Comparison of ENCODE assay signal across 9 cellular contexts in genomic region chr19:46133101-46133627, GRCh38. TPM values are rescaled to one million over a fixed set of nuclear protein-coding genes. Genes with fewer than 3 reads are reported as not detected.
DNase-seq lines count a peak whose midpoint lies in the region; ATAC-seq and TF ChIP-seq lines count a peak whose summit lies in the region.
"Had no signal": no experiment of that assay in that cellular context is flagged by ENCODE, and none has a peak within 500 bp of the region (broad histone marks: within the 10 kb centered on the region; RNA-seq: fewer than 3 reads in every experiment).

No MANE protein-coding gene starts in this region.

- POLR2A ChIA-PET in naive thymus-derived CD4-positive, alpha-beta T cell (lab: Charles Lee) = no interaction called here

- H3K27me3 Mint-ChIP-seq in naive thymus-derived CD4-positive, alpha-beta T cell = peaks cover 38 to 69% (median 52%) of the 10 kb centered on the region in 5 donors

- 45 to 65% (median 55%) methylated on average over 6 of the region's 6 CpGs for WGBS in spleen, 5 donors

- H3K4me1 Mint-ChIP-seq in naive thymus-derived CD4-positive, alpha-beta T cell = peaks cover 0 to 5% (median 0%) of the 10 kb centered on the region in 7 donors

- no peak for TF ChIP-seq POLR2A in spleen (IDR thresholded peaks at IDR 0.05)

- H3K9me3 Mint-ChIP-seq in naive thymus-derived CD4-positive, alpha-beta T cell = no peaks in the 10 kb centered on the region

- CTCF ChIA-PET in naive thymus-derived CD4-positive, alpha-beta T cell (lab: Charles Lee) = no interaction called here

- H3K9me3 ChIP-seq in iPS-18a (ENCODE audit: control insufficient read depth, low read depth, low read length) = no peaks in the 10 kb centered on the region
- no peaks in the 10 kb centered on the region for H3K9me3 ChIP-seq in spleen
- no peaks in the 10 kb centered on the region for H3K9me3 ChIP-seq in naive thymus-derived CD4-positive, alpha-beta T cell (ENCODE audit: control insufficient read depth in 2 of 3, low read length in 3 of 3)
- H3K9me3 ChIP-seq: neutrophil had no signal

- H3K4me1 ChIP-seq in iPS-18a (ENCODE audit: control insufficient read depth, low read depth, low read length) (peaks cover 18% of the 10 kb centered on the region), spleen (peaks cover 0 to 9% (median 1%) of the 10 kb centered on the region in 6 donors)
- H3K4me1 ChIP-seq in naive thymus-derived CD4-positive, alpha-beta T cell (ENCODE audit: control insufficient read depth in 2 of 2, insufficient read depth in 2 of 2, low read length in 2 of 2) = no peaks in the 10 kb centered on the region

- peak overlapping the region; percentile 43 for H3K4me3 ChIP-seq in iPS-18a (ENCODE audit: low read length)
- H3K4me3 ChIP-seq in spleen = no peak overlapping the region
- no peak overlapping the region for H3K4me3 ChIP-seq in naive thymus-derived CD4-positive, alpha-beta T cell (ENCODE audit: low read length)

- H3K36me3 ChIP-seq in iPS-18a (ENCODE audit: control insufficient read depth, low read depth, low read length) = no peaks in the 10 kb centered on the region
- no peaks in the 10 kb centered on the region for H3K36me3 ChIP-seq in spleen
- H3K36me3 ChIP-seq in naive thymus-derived CD4-positive, alpha-beta T cell (ENCODE audit: control insufficient read depth in 2 of 3, insufficient read depth in 3 of 3, low read length in 3 of 3) = no peaks in the 10 kb centered on the region
- H3K36me3 ChIP-seq: neutrophil had no signal

- H3K27ac ChIP-seq in iPS-18a (ENCODE audit: low read length) (peak overlapping the region; percentile 91), spleen (peak overlapping the region in 7 of 8 donors; percentile 52 to 80 (median 70))
- no peak overlapping the region for H3K27ac ChIP-seq in naive thymus-derived CD4-positive, alpha-beta T cell (ENCODE audit: low read depth, low read length)
- H3K27ac ChIP-seq: neutrophil had no signal

- no peak overlapping the region for H3K4me3 Mint-ChIP-seq in naive thymus-derived CD4-positive, alpha-beta T cell

- DNase-seq in DMS53 (lab: John Stamatoyannopoulos, UW) (peak; percentile 85), NCI-H1417 treated with DMSO at 0.1 percent for 48 hours (lab: John Stamatoyannopoulos, UW) (peak; percentile 9), amniotic stem cell (lab: John Stamatoyannopoulos, UW) (peak; percentile 1), spleen (no peak)
- DNase-seq in naive thymus-derived CD4-positive, alpha-beta T cell = no peak

- H3K27me3 ChIP-seq in iPS-18a (ENCODE audit: control insufficient read depth, insufficient read depth, low read length) (no peaks in the 10 kb centered on the region), spleen (replicated peaks in 1 of 7) (peaks cover 0 to 8% (median 0%) of the 10 kb centered on the region in 7 donors)
- no peaks in the 10 kb centered on the region for H3K27me3 ChIP-seq in naive thymus-derived CD4-positive, alpha-beta T cell (ENCODE audit: control insufficient read depth in 2 of 2, insufficient read depth in 2 of 2, low read length in 2 of 2)

- ATAC-seq in GM18858 (IDR thresholded peaks at IDR 0.05; ENCODE audit: unreplicated experiment) = no peak
- no peak for ATAC-seq in naive thymus-derived CD4-positive, alpha-beta T cell
- no peak for ATAC-seq in HG03159 (IDR thresholded peaks at IDR 0.05; ENCODE audit: unreplicated experiment)

- no peaks in the 10 kb centered on the region for H3K36me3 Mint-ChIP-seq in naive thymus-derived CD4-positive, alpha-beta T cell

- intact Hi-C loops in spleen (cut with DNase I; ENCODE audit: low total_unique reads) = no loop called here
- intact Hi-C loops in naive thymus-derived CD4-positive, alpha-beta T cell (cut with micrococcal nuclease) = no loop called here

- no peak for TF ChIP-seq CTCF in spleen (IDR thresholded peaks at IDR 0.05 in 8 of 11, conservative IDR thresholded peaks at IDR 0.05 in 3 of 11)

- H3K27ac Mint-ChIP-seq in naive thymus-derived CD4-positive, alpha-beta T cell = no peak overlapping the region

- H3K9ac ChIP-seq in iPS-18a (ENCODE audit: low read length) = peak overlapping the region; percentile 79

RNA-seq across cellular contexts. Expression of gene IGFL3, which starts 8.7 kb away (rescaled TPM):
- not detected for total RNA-seq in spleen
- polyA plus RNA-seq in spleen = not detected
- total RNA-seq in naive thymus-derived CD4-positive, alpha-beta T cell = not detected
- polyA plus RNA-seq in naive thymus-derived CD4-positive, alpha-beta T cell = not detected

RNA-seq across cellular contexts. Expression of gene IGFL2, which starts 14.9 kb away (rescaled TPM):
- total RNA-seq in spleen = not detected
- polyA plus RNA-seq in spleen = not detected
- total RNA-seq in naive thymus-derived CD4-positive, alpha-beta T cell = under 1 TPM in 1 of 5 experiments, not detected in 4; 0.48 TPM
- polyA plus RNA-seq in naive thymus-derived CD4-positive, alpha-beta T cell = not detected

Comparison
In these comparisons a context has a peak if more than half of its experiments do, and no peak if none do; other contexts are left out.
1. DNase-seq: peak in DMS53 (single experiment), NCI-H1417 treated with DMSO at 0.1 percent for 48 hours (single experiment) and amniotic stem cell (single experiment); none in spleen (single experiment) and naive thymus-derived CD4-positive, alpha-beta T cell (0 of 9).